In genomic region chr3:66449411-66449931, GRCh38 we compare ENCODE assay signal across 11 cellular contexts. TPM values are rescaled to one million over a fixed set of nuclear protein-coding genes. Genes with fewer than 3 reads are reported as not detected.
DNase-seq lines count a peak whose midpoint lies in the region; ATAC-seq and TF ChIP-seq lines count a peak whose summit lies in the region.
"Had no signal": no experiment of that assay in that cellular context is flagged by ENCODE, and none has a peak within 500 bp of the region (broad histone marks: within the 10 kb centered on the region; RNA-seq: fewer than 3 reads in every experiment).

No MANE protein-coding gene starts in this region.

- H3K9me3 Mint-ChIP-seq in activated naive CD8-positive, alpha-beta T cell treated with anti-CD3 and anti-CD28 coated beads for 36 hours, result no peaks in the 10 kb centered on the region

- H3K27ac Mint-ChIP-seq in activated naive CD8-positive, alpha-beta T cell treated with anti-CD3 and anti-CD28 coated beads for 36 hours, result no peak overlapping the region

- no peaks in the 10 kb centered on the region for H3F3A ChIP-seq in SK-N-SH (replicated peaks; ENCODE audit: insufficient read depth)

- DNase-seq in Right ventricle myocardium inferior (ENCODE audit: missing footprints) (no peak), cardiac septum (ENCODE audit: low spot score) (no peak), SK-N-SH (no peak), T-helper 2 cell (no peak)
- DNase-seq in activated naive CD8-positive, alpha-beta T cell treated with anti-CD3 and anti-CD28 coated beads for 36 hours, result no peak
- no peak for DNase-seq in activated T-cell treated with anti-CD3 and anti-CD28 coated beads, Interleukin-2, amount 50 U/mL, for 48 hours
- DNase-seq: 8988T, cortex of kidney had no signal

- TF ChIP-seq RAD21 in SK-N-SH (IDR thresholded peaks at IDR 0.05; ENCODE audit: low read length), result no peak

- H3K9me3 ChIP-seq in SK-N-SH, result no peaks in the 10 kb centered on the region
- H3K9me3 ChIP-seq in iPS-20b (ENCODE audit: insufficient read depth, low read depth, low read length), result no peaks in the 10 kb centered on the region

- H3K4me2 ChIP-seq in SK-N-SH, result no peak overlapping the region

- no peak overlapping the region for H3K4me3 Mint-ChIP-seq in activated naive CD8-positive, alpha-beta T cell treated with anti-CD3 and anti-CD28 coated beads for 36 hours

- H3K27me3 ChIP-seq in SK-N-SH (ENCODE audit: insufficient read depth) (no peaks in the 10 kb centered on the region), iPS-20b (ENCODE audit: insufficient read depth, low read length) (no peaks in the 10 kb centered on the region)

- CTCF ChIA-PET in SK-N-SH (lab: Yijun Ruan, JAX), result interaction anchor here (1.5 kb wide), 1 partner anchor 34 kb away, joined by 3 read pairs; no protein-coding TSS in a partner anchor

- H3K4me1 Mint-ChIP-seq in activated naive CD8-positive, alpha-beta T cell treated with anti-CD3 and anti-CD28 coated beads for 36 hours, result no peaks in the 10 kb centered on the region

- no peaks in the 10 kb centered on the region for H3K9me2 ChIP-seq in SK-N-SH

- no peaks in the 10 kb centered on the region for H3K36me3 ChIP-seq in SK-N-SH (replicated peaks in 1 of 2; ENCODE audit: control insufficient read depth in 1 of 2, insufficient read depth in 2 of 2, low read length in 1 of 2)
- H3K36me3 ChIP-seq in iPS-20b (ENCODE audit: insufficient read depth, low read depth, low read length), result peaks cover 83% of the 10 kb centered on the region

- ATAC-seq in Right ventricle myocardium inferior, result peak; percentile 47
- no peak for ATAC-seq in HG03342 (IDR thresholded peaks at IDR 0.05; ENCODE audit: unreplicated experiment)
- ATAC-seq: HCT116 had no signal

- H3K9ac ChIP-seq in SK-N-SH, result no peak overlapping the region
- H3K9ac ChIP-seq in iPS-20b (ENCODE audit: low read depth, low read length), result no peak overlapping the region

- H3K27ac ChIP-seq in SK-N-SH (ENCODE audit: low read depth in 2 of 2, low read length in 1 of 2) (no peak overlapping the region; a peak in 1 of 4 replicates), iPS-20b (ENCODE audit: low read length) (peak overlapping the region; percentile 2)

- intact Hi-C loops in Right ventricle myocardium inferior (cut with DNase I) (no loop called here), cardiac septum (cut with DNase I) (no loop called here)

- H4K20me1 ChIP-seq in SK-N-SH (ENCODE audit: insufficient read depth), result no peaks in the 10 kb centered on the region

- H3K36me3 Mint-ChIP-seq in activated naive CD8-positive, alpha-beta T cell treated with anti-CD3 and anti-CD28 coated beads for 36 hours, result no peaks in the 10 kb centered on the region

- no peak overlapping the region for H2AFZ ChIP-seq in SK-N-SH (ENCODE audit: low read depth)

- no peaks in the 10 kb centered on the region for H3K27me3 Mint-ChIP-seq in activated naive CD8-positive, alpha-beta T cell treated with anti-CD3 and anti-CD28 coated beads for 36 hours

- POLR2A ChIA-PET in SK-N-SH (lab: Yijun Ruan, JAX), result no interaction called here

- no peaks in the 10 kb centered on the region for H3K79me2 ChIP-seq in SK-N-SH (ENCODE audit: insufficient read depth)

- WGBS in SK-N-SH (ENCODE audit: low lambda C conversion rate), result 77% methylated on average over 6 of the region's 6 CpGs

- no peak for TF ChIP-seq EP300 in SK-N-SH (IDR thresholded peaks at IDR 0.05; ENCODE audit: borderline replicate concordance in 1 of 2, low read depth in 1 of 2, low read length in 1 of 2)

- H3K4me3 ChIP-seq in SK-N-SH (ENCODE audit: low read depth in 2 of 2, low read length in 1 of 2), result no peak overlapping the region
- no peak overlapping the region for H3K4me3 ChIP-seq in iPS-20b (ENCODE audit: low read length)

- H3K4me1 ChIP-seq in SK-N-SH (ENCODE audit: control insufficient read depth in 1 of 2, insufficient read depth in 2 of 2, low read depth in 1 of 2, low read length in 1 of 2) (peaks cover 0 to 29% of the 10 kb centered on the region in 2 experiments; a peak in 2 of 4 replicates), iPS-20b (ENCODE audit: insufficient read depth, low read length) (peaks cover 19% of the 10 kb centered on the region; the same call in 1 of the 2 replicates)

- no peak for TF ChIP-seq CTCF in SK-N-SH (IDR thresholded peaks at IDR 0.05)

TF ChIP-seq in SK-N-SH, 30 proteins besides CTCF, POLR2A, EP300 and RAD21:
- TF ChIP-seq NFIC (IDR thresholded peaks at IDR 0.05; ENCODE audit: borderline replicate concordance) (peak; percentile 23; the same call in 1 of the 2 replicates), FOXJ3 (CRISPR knock-in tag; IDR thresholded peaks at IDR 0.05) (no peak)
TF ChIP-seq in SK-N-SH: peak in this region for 1.

RNA-seq across cellular contexts. Expression of gene LRIG1, which starts 51.4 kb away (rescaled TPM):
- total RNA-seq in Right ventricle myocardium inferior (93.8 TPM), cardiac septum (77.1 TPM)
- 1.5 and 1.7 TPM in 2 replicates for polyA plus RNA-seq in SK-N-SH (2012; rRNA removed)
- polyA plus RNA-seq in SK-N-SH (2012; cell fraction: cytosol; rRNA removed), result 1.5 and 1.9 TPM in 2 replicates
- polyA plus RNA-seq in SK-N-SH (2012; cell fraction: nucleus; rRNA removed), result 2.5 and 2.9 TPM in 2 replicates
- 1 to 10 TPM; 8.2 to 8.5 TPM for total RNA-seq in activated naive CD8-positive, alpha-beta T cell treated with anti-CD3 and anti-CD28 coated beads for 36 hours
